ENCODE assay signal across 1 cellular context in the genomic region with DNA sequence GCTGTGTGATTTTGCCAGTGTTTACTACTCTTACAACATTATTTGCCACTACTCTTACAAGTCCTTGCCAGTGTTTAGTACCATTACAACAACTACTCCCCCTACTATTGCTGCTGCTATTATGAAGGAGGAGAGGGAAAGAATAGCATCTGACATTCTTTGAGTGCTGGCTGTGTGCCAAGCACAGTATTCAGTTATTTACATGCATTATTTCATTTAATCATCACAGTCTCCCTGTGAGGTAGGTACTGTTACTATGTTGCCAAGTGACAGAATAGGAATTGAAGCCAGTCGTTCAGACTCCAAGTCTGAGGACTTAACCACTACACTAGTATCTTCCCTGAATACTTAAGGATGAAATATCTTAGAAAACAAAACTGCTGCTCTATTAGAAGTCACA.
TF ChIP-seq lines count a peak whose summit lies in the region.

No MANE protein-coding gene starts in this region.

TF ChIP-seq in H1, 55 proteins besides CTCF, POLR2A, EP300 and RAD21:
- TF ChIP-seq, protein P1, sequence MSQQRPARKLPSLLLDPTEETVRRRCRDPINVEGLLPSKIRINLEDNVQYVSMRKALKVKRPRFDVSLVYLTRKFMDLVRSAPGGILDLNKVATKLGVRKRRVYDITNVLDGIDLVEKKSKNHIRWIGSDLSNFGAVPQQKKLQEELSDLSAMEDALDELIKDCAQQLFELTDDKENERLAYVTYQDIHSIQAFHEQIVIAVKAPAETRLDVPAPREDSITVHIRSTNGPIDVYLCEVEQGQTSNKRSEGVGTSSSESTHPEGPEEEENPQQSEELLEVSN (IDR thresholded peaks at IDR 0.05): no peak
- no peak for TF ChIP-seq SIX5 (IDR thresholded peaks at IDR 0.05; ENCODE audit: low read depth, low read length)
- no peak for TF ChIP-seq MAFK (IDR thresholded peaks at IDR 0.05; ENCODE audit: low read depth, low read length)
- TF ChIP-seq CREB1 (IDR thresholded peaks at IDR 0.05): no peak
- TF ChIP-seq GTF2F1 (IDR thresholded peaks at IDR 0.05; ENCODE audit: borderline replicate concordance, low read depth, low read length): no peak
- TF ChIP-seq KDM1A (IDR thresholded peaks at IDR 0.05; ENCODE audit: borderline replicate concordance, low read length): no peak
- no peak for TF ChIP-seq SP2 (IDR thresholded peaks at IDR 0.05; ENCODE audit: low read length)
- TF ChIP-seq RBBP5 (IDR thresholded peaks at IDR 0.05; ENCODE audit: borderline replicate concordance, low read depth, low read length): no peak
- no peak for TF ChIP-seq CEBPB (IDR thresholded peaks at IDR 0.05; ENCODE audit: low read depth, low read length)
- TF ChIP-seq RXRA (IDR thresholded peaks at IDR 0.05; ENCODE audit: insufficient read depth, low read depth, low read length): no peak
- no peak for TF ChIP-seq NRF1 (IDR thresholded peaks at IDR 0.05; ENCODE audit: low read depth, low read length)
- TF ChIP-seq, protein P2, sequence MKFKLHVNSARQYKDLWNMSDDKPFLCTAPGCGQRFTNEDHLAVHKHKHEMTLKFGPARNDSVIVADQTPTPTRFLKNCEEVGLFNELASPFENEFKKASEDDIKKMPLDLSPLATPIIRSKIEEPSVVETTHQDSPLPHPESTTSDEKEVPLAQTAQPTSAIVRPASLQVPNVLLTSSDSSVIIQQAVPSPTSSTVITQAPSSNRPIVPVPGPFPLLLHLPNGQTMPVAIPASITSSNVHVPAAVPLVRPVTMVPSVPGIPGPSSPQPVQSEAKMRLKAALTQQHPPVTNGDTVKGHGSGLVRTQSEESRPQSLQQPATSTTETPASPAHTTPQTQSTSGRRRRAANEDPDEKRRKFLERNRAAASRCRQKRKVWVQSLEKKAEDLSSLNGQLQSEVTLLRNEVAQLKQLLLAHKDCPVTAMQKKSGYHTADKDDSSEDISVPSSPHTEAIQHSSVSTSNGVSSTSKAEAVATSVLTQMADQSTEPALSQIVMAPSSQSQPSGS (IDR thresholded peaks at IDR 0.05; ENCODE audit: low read length): no peak
- no peak for TF ChIP-seq EGR1 (IDR thresholded peaks at IDR 0.05; ENCODE audit: borderline replicate concordance, low read depth, low read length)
